Comparison of ENCODE assay signal across 8 cellular contexts in genomic region chr3:126472277-126473006, GRCh38. TPM values are rescaled to one million over a fixed set of nuclear protein-coding genes. Genes with fewer than 3 reads are reported as not detected.
DNase-seq lines count a peak whose midpoint lies in the region; ATAC-seq, FAIRE-seq and TF ChIP-seq lines count a peak whose summit lies in the region.

No MANE protein-coding gene starts in this region.

- FAIRE-seq in A549 (lab: Jason Lieb, UNC) = no peak

- H3K9me3 ChIP-seq in A549 = no peaks in the 10 kb centered on the region

- TF ChIP-seq CTCF in A549 (IDR thresholded peaks at IDR 0.05) (no peak), GM10266 (IDR thresholded peaks at IDR 0.05; ENCODE audit: control insufficient read depth, insufficient read depth, low read depth, missing control alignments) (no peak)

- POLR2A ChIA-PET in A549 (lab: Yijun Ruan, JAX) = no interaction called here

- CTCF ChIA-PET in A549 (lab: Yijun Ruan, JAX) = interaction anchor here (0.7 to 0.8 kb wide), 2 partner anchors 26 to 35 kb away, joined by 3 read pairs; no protein-coding TSS in a partner anchor

- H3K36me3 ChIP-seq in rectal smooth muscle tissue (ENCODE audit: control insufficient read depth, insufficient read depth, low read length) = peaks cover 40% of the 10 kb centered on the region

- WGBS in A549 (ENCODE audit: missing lambda C conversion rate) = 51% methylated on average over 8 of the region's 8 CpGs

- TF ChIP-seq RAD21 in A549 (conservative IDR thresholded peaks at IDR 0.05 in 1 of 2, IDR thresholded peaks at IDR 0.05 in 1 of 2) = no peak

- H3K27ac ChIP-seq in A549 (peak overlapping the region; percentile 65 to 84), rectal smooth muscle tissue (ENCODE audit: low read depth, low read length) (no peak overlapping the region)

- H3K4me3 ChIP-seq in A549 (peak overlapping the region; percentile 17), rectal smooth muscle tissue (ENCODE audit: low read length) (peak overlapping the region; percentile 61)

- no peak for TF ChIP-seq POLR2A in A549 (IDR thresholded peaks at IDR 0.05; ENCODE audit: low read length)

- H3K4me1 ChIP-seq in A549 (peaks cover 29% of the 10 kb centered on the region), rectal smooth muscle tissue (ENCODE audit: control insufficient read depth, insufficient read depth, low read length) (peaks cover 26% of the 10 kb centered on the region)

- DNase-seq in A549 (ENCODE audit: low read depth in 1 of 2, low spot score in 1 of 2) (peak; percentile 62 to 73), GM10266 (ENCODE audit: extremely low spot score) (peak; percentile 49), NCI-H446 treated with DMSO at 0.1 percent for 48 hours (lab: John Stamatoyannopoulos, UW) (peak; percentile 8), amniotic stem cell (lab: John Stamatoyannopoulos, UW) (peak; percentile 8), hepatic stellate cell (ENCODE audit: low spot score) (peak; percentile 47)

- peak overlapping the region; percentile 95 for H3K4me2 ChIP-seq in A549

- no peak for TF ChIP-seq EP300 in A549 (IDR thresholded peaks at IDR 0.05)

- ATAC-seq in A549 (peak; percentile 47 to 66; a peak in 4 of 6 replicates), HG03439 (IDR thresholded peaks at IDR 0.05; ENCODE audit: unreplicated experiment) (no peak), GM21390 (IDR thresholded peaks at IDR 0.05; ENCODE audit: unreplicated experiment) (no peak)

- H3K9ac ChIP-seq in rectal smooth muscle tissue (ENCODE audit: low read length) = no peak overlapping the region

- no peaks in the 10 kb centered on the region for H3K27me3 ChIP-seq in rectal smooth muscle tissue (ENCODE audit: control insufficient read depth, insufficient read depth, low read length)

TF ChIP-seq in A549, 52 proteins besides CTCF, POLR2A, EP300 and RAD21:
- TF ChIP-seq HES2 (IDR thresholded peaks at IDR 0.05) (peak; percentile 28; the same call in 1 of the 2 replicates), SREBF2 (IDR thresholded peaks at IDR 0.05) (no peak), FOSL2 (IDR thresholded peaks at IDR 0.05) (no peak), FOSL2 (CRISPR knock-in tag; IDR thresholded peaks at IDR 0.05) (no peak), E2F6 (IDR thresholded peaks at IDR 0.05; ENCODE audit: borderline replicate concordance, low read depth) (no peak), JUN (IDR thresholded peaks at IDR 0.05) (peak in 1 of 2 experiments; percentile 32; a peak in 1 of 5 replicates), GATA3 (IDR thresholded peaks at IDR 0.05; ENCODE audit: borderline replicate concordance) (peak; percentile 68), FOXS1 (CRISPR knock-in tag; IDR thresholded peaks at IDR 0.05) (no peak), CEBPB (IDR thresholded peaks at IDR 0.05) (peak; percentile 83 to 86)

RNA-seq across cellular contexts. Expression of gene ZXDC, which starts 3.2 kb away (rescaled TPM):
- polyA plus RNA-seq in A549 (2011; rRNA removed) (8.5 and 13.6 TPM in 2 replicates), A549 (2017; fragmentation: RNase III; extraction: RNeasy Plus Mini Kit Qiagen cat#74134 plus additional on column Dnase treatment) (5.8 to 6.1 TPM (median 6.0 TPM) in 3 replicates)
- 6.0 and 7.9 TPM in 2 replicates for polyA plus RNA-seq in A549 (2012; cell fraction: cytosol; rRNA removed)
- 21.9 and 22.4 TPM in 2 replicates for polyA plus RNA-seq in A549 (2012; cell fraction: nucleus; rRNA removed)
- 27.0 and 28.7 TPM in 2 replicates for polyA minus RNA-seq in A549 (2011; rRNA and poly(A)+ RNA removed)

RNA-seq across cellular contexts. Expression of gene UROC1, which starts 45.1 kb away (rescaled TPM):
- polyA plus RNA-seq in A549 (2011; rRNA removed) (not detected in 2 replicates), A549 (2017; fragmentation: RNase III; extraction: RNeasy Plus Mini Kit Qiagen cat#74134 plus additional on column Dnase treatment) (not detected in 3 replicates)
- polyA plus RNA-seq in A549 (2012; cell fraction: cytosol; rRNA removed) = not detected in 2 replicates
- polyA plus RNA-seq in A549 (2012; cell fraction: nucleus; rRNA removed) = 0.05 TPM in 1 of 2 replicates, not detected in the other
- not detected in 2 replicates for polyA minus RNA-seq in A549 (2011; rRNA and poly(A)+ RNA removed)

RNA-seq across cellular contexts. Expression of gene CHST13, which starts 51.5 kb away (rescaled TPM):
- polyA plus RNA-seq in A549 (2011; rRNA removed) (0.26 and 0.30 TPM in 2 replicates), A549 (2017; fragmentation: RNase III; extraction: RNeasy Plus Mini Kit Qiagen cat#74134 plus additional on column Dnase treatment) (0.49 to 0.59 TPM (median 0.52 TPM) in 3 replicates)
- 1.1 and 1.7 TPM in 2 replicates for polyA plus RNA-seq in A549 (2012; cell fraction: cytosol; rRNA removed)
- polyA plus RNA-seq in A549 (2012; cell fraction: nucleus; rRNA removed) = 1.4 and 2.9 TPM in 2 replicates
- polyA minus RNA-seq in A549 (2011; rRNA and poly(A)+ RNA removed) = 0.25 TPM in 1 of 2 replicates, not detected in the other

Comparison
In these comparisons a context has a peak if more than half of its experiments do, and no peak if none do; other contexts are left out.
1. ATAC-seq: peak in A549 (2 of 2); none in HG03439 (single experiment) and GM21390 (single experiment).
2. DNase-seq: peak in every context shown above with its lines; median percentile 68 in A549; 49 in GM10266; 47 in hepatic stellate cell; 8 in NCI-H446 treated with DMSO at 0.1 percent for 48 hours; 8 in amniotic stem cell.